In the genomic region with DNA sequence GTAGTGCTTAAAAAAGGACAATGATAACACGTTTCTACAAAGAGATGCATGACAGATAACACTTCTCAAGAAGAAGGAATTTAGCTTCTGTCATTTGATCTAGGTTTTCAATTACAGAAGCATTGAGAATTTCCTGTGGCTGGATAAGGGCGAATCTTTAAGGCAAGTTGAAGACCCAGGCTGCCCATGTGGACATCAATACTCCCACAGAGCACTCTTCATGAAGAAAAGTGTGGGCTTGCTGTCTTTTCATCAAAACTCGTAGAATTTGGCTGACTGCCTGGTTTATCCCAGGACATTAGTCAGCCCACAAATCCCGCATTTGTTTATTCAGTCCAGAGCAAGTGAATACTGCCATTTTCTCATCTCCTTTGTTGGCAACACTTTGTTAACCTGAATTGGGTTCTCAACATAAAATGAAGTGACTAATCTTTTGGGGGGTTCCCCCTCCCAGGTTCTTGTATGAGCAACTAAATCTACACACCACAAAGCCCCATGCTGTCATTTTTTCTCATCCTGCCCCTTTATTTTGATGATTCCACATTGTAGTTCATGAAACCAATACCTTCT, we compare ENCODE assay signal across 1 cellular context.
TF ChIP-seq lines count a peak whose summit lies in the region.

No MANE protein-coding gene starts in this region.

TF ChIP-seq in IMR-90, 13 proteins besides CTCF, POLR2A, EP300 and RAD21 (continued from another document):
- TF ChIP-seq, protein P1, sequence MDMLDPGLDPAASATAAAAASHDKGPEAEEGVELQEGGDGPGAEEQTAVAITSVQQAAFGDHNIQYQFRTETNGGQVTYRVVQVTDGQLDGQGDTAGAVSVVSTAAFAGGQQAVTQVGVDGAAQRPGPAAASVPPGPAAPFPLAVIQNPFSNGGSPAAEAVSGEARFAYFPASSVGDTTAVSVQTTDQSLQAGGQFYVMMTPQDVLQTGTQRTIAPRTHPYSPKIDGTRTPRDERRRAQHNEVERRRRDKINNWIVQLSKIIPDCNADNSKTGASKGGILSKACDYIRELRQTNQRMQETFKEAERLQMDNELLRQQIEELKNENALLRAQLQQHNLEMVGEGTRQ (IDR thresholded peaks at IDR 0.05; ENCODE audit: low read depth, low read length) = no peak
- peak; percentile 8; the same call in 1 of the 2 replicates for TF ChIP-seq MAFK (IDR thresholded peaks at IDR 0.05; ENCODE audit: low read depth, low read length)
- TF ChIP-seq CEBPB (IDR thresholded peaks at IDR 0.05; ENCODE audit: low read depth, low read length) = no peak
- TF ChIP-seq FOS (IDR thresholded peaks at IDR 0.05; ENCODE audit: low read depth, low read length) = peak; percentile 62
- TF ChIP-seq CHD1 (IDR thresholded peaks at IDR 0.05; ENCODE audit: low read depth, low read length) = no peak
- TF ChIP-seq BHLHE40 (IDR thresholded peaks at IDR 0.05; ENCODE audit: low read depth, low read length) = no peak; the same call in none of the 2 replicates
- TF ChIP-seq MXI1 (IDR thresholded peaks at IDR 0.05; ENCODE audit: borderline replicate concordance, low read depth, low read length) = 0 out of 2 replicates have a peak, but pooled peaks have one; percentile 21
- no peak for TF ChIP-seq NFE2L2 (IDR thresholded peaks at IDR 0.05; ENCODE audit: low read depth, low read length)
- TF ChIP-seq, protein P2, sequence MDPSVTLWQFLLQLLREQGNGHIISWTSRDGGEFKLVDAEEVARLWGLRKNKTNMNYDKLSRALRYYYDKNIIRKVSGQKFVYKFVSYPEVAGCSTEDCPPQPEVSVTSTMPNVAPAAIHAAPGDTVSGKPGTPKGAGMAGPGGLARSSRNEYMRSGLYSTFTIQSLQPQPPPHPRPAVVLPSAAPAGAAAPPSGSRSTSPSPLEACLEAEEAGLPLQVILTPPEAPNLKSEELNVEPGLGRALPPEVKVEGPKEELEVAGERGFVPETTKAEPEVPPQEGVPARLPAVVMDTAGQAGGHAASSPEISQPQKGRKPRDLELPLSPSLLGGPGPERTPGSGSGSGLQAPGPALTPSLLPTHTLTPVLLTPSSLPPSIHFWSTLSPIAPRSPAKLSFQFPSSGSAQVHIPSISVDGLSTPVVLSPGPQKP (IDR thresholded peaks at IDR 0.05; ENCODE audit: borderline replicate concordance, low read depth, low read length) = no peak
- TF ChIP-seq SMC3 (IDR thresholded peaks at IDR 0.05; ENCODE audit: low read depth, low read length) = no peak; the same call in 1 of the 2 replicates
- no peak for TF ChIP-seq MAZ (IDR thresholded peaks at IDR 0.05; ENCODE audit: borderline replicate concordance, low read depth, low read length)
